ENCODE assay signal across 20 cellular contexts in genomic region chr1:161054232-161054631, GRCh38. TPM values are rescaled to one million over a fixed set of nuclear protein-coding genes. Genes with fewer than 3 reads are reported as not detected.
"Had no signal": no experiment of that assay in that cellular context is flagged by ENCODE, and none has a peak within 500 bp of the region (broad histone marks: within the 10 kb centered on the region; RNA-seq: fewer than 3 reads in every experiment).

No MANE protein-coding gene starts in this region.

- H3K4me1 Mint-ChIP-seq: nephron had no signal

- H3K27me3 ChIP-seq: body of pancreas, foreskin keratinocyte, hepatocyte, upper lobe of right lung had no signal

- H3K4me3 ChIP-seq: body of pancreas, hepatocyte, lung, thoracic aorta, upper lobe of right lung had no signal

- H3K4me1 ChIP-seq: body of pancreas, foreskin keratinocyte, upper lobe of right lung had no signal

- H3K27me3 Mint-ChIP-seq: activated naive CD4-positive, alpha-beta T cell treated with anti-CD3 and anti-CD28 coated beads, Interleukin-2, amount 50 U/mL, for 24 hours; progenitor cell of endocrine pancreas had no signal

- H3K4me3 Mint-ChIP-seq: activated naive CD4-positive, alpha-beta T cell treated with anti-CD3 and anti-CD28 coated beads, Interleukin-2, amount 50 U/mL, for 24 hours; endodermal cell; nephron had no signal

- H3K79me2 ChIP-seq: hepatocyte had no signal

- H3K27ac ChIP-seq: body of pancreas, epithelial cell of prostate, foreskin keratinocyte, hepatocyte, thoracic aorta, upper lobe of right lung had no signal

- H3K36me3 ChIP-seq: thoracic aorta had no signal

- H3K4me2 ChIP-seq: hepatocyte had no signal

- ATAC-seq: body of pancreas, foreskin keratinocyte had no signal

- DNase-seq: activated CD4-positive, alpha-beta T cell treated with anti-CD3 and anti-CD28 coated beads for 4 hours; activated CD8-positive, alpha-beta memory T cell treated with anti-CD3 and anti-CD28 coated beads, Interleukin-2, amount 50 U/mL, for 48 hours; activated gamma-delta T cell; body of pancreas; caudate nucleus; endodermal cell; foreskin keratinocyte; islet precursor cell; SW 1271; upper lobe of right lung had no signal

- H3K9me3 Mint-ChIP-seq: activated naive CD4-positive, alpha-beta T cell treated with anti-CD3 and anti-CD28 coated beads, Interleukin-2, amount 50 U/mL, for 24 hours; endodermal cell; nephron had no signal

- H2AFZ ChIP-seq: hepatocyte had no signal

- H3K9me3 ChIP-seq: body of pancreas, thoracic aorta, upper lobe of right lung had no signal

- H3K27ac Mint-ChIP-seq: endodermal cell, nephron, progenitor cell of endocrine pancreas had no signal

RNA-seq across cellular contexts. Expression of gene ARHGAP30, which starts 15.5 kb away (rescaled TPM):
- total RNA-seq: dermis microvascular lymphatic vessel endothelial cell, fibroblast of lung, foreskin keratinocyte, progenitor cell of endocrine pancreas had no signal
- polyA plus RNA-seq: fibroblast of lung, foreskin keratinocyte had no signal

RNA-seq across cellular contexts. Expression of gene NECTIN4, which starts 35.1 kb away (rescaled TPM):
- total RNA-seq: endodermal cell, skeletal muscle tissue had no signal
